Comparison of ENCODE assay signal across 7 cellular contexts in the genomic region with DNA sequence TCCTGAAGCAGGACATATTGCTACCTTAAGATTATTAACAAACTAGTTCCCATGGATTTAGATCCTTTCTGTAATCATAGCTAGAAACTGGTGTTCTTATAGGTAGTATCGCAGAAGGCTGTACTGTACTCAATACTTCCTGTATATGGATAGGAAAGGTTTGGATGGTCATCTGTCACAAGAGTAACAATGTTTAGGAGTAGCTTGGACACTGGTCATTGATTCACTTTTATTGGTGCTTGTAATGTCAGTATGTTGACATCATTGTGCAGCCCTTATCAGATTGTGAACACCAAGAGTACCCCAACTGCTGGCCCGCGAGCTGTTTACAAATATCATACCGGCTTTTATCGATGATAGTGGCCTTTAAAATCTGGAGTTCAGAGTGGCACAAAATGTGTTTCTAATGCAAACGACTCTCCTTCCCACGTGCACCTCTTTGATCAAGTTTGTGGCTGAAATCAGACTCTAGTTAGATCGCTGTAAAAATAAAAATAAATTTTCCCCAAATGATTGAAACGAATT. TPM values are rescaled to one million over a fixed set of nuclear protein-coding genes. Genes with fewer than 3 reads are reported as not detected.
DNase-seq lines count a peak whose midpoint lies in the region; ATAC-seq, FAIRE-seq and TF ChIP-seq lines count a peak whose summit lies in the region.

No MANE protein-coding gene starts in this region.

- CTCF ChIA-PET in activated B cell treated with CpG ODN at 0.5 μM for 24 hours (lab: Charles Lee), result no interaction called here

- ATAC-seq in activated B cell treated with CpG ODN at 0.5 μM for 24 hours (ENCODE audit: low read depth), result no peak
- no peak for ATAC-seq in stimulated activated memory B cell treated with anti-CD40 and anti-IgM and Interleukin-4, amounts not matched to agents 10 μg/mL and 1 μg/mL and 100 μg/mL, for 72 hours
- ATAC-seq in GM19035 (IDR thresholded peaks at IDR 0.05; ENCODE audit: unreplicated experiment), result no peak

- H3K27ac ChIP-seq in hepatocyte, result no peak overlapping the region

- H3K4me1 Mint-ChIP-seq in HFFc6 (ENCODE audit: low read depth) (peaks cover 36% of the 10 kb centered on the region), activated B cell treated with CpG ODN at 0.5 μM for 24 hours (peaks cover 35% of the 10 kb centered on the region)
- H3K4me1 Mint-ChIP-seq in stimulated activated memory B cell treated with anti-CD40 and anti-IgM and Interleukin-4, amounts not matched to agents 10 μg/mL and 1 μg/mL and 100 μg/mL, for 72 hours, result peaks cover 29% of the 10 kb centered on the region

- no peaks in the 10 kb centered on the region for H3K27me3 ChIP-seq in hepatocyte

- H3K4me3 Mint-ChIP-seq in HFFc6 (peak overlapping the region; percentile 92), activated B cell treated with CpG ODN at 0.5 μM for 24 hours (peak overlapping the region; percentile 92)
- peak overlapping the region; percentile 87 for H3K4me3 Mint-ChIP-seq in stimulated activated memory B cell treated with anti-CD40 and anti-IgM and Interleukin-4, amounts not matched to agents 10 μg/mL and 1 μg/mL and 100 μg/mL, for 72 hours

- H3K9me3 Mint-ChIP-seq in HFFc6 (no peaks in the 10 kb centered on the region), activated B cell treated with CpG ODN at 0.5 μM for 24 hours (no peaks in the 10 kb centered on the region)
- no peaks in the 10 kb centered on the region for H3K9me3 Mint-ChIP-seq in stimulated activated memory B cell treated with anti-CD40 and anti-IgM and Interleukin-4, amounts not matched to agents 10 μg/mL and 1 μg/mL and 100 μg/mL, for 72 hours

- no peaks in the 10 kb centered on the region for H3K9me3 ChIP-seq in hepatocyte (ENCODE audit: low read depth)

- POLR2A ChIA-PET in activated B cell treated with CpG ODN at 0.5 μM for 24 hours (lab: Charles Lee), result interaction anchor here (1.3 to 3.2 kb wide), 2 partner anchors 31 to 68 kb away, joined by 6 to 15 read pairs; partner anchors contain the start of gene RNF6

- H3K36me3 ChIP-seq in hepatocyte (replicated peaks; ENCODE audit: insufficient read depth, low read depth), result no peaks in the 10 kb centered on the region

- TF ChIP-seq CTCF in HFFc6 (IDR thresholded peaks at IDR 0.05), result no peak
- no peak for TF ChIP-seq CTCF in activated B cell treated with CpG ODN at 0.5 μM for 24 hours (IDR thresholded peaks at IDR 0.05)
- no peak for TF ChIP-seq CTCF in hepatocyte (IDR thresholded peaks at IDR 0.05; ENCODE audit: poor library complexity)

- H3K79me2 ChIP-seq in hepatocyte, result peaks cover 35% of the 10 kb centered on the region

- peaks cover 31% of the 10 kb centered on the region for H4K20me1 ChIP-seq in hepatocyte (ENCODE audit: insufficient read depth, poor library complexity, severe bottlenecking)

- H3K36me3 Mint-ChIP-seq in HFFc6 (ENCODE audit: low read depth) (no peaks in the 10 kb centered on the region), activated B cell treated with CpG ODN at 0.5 μM for 24 hours (ENCODE audit: low read depth) (peaks cover 7% of the 10 kb centered on the region)
- H3K36me3 Mint-ChIP-seq in stimulated activated memory B cell treated with anti-CD40 and anti-IgM and Interleukin-4, amounts not matched to agents 10 μg/mL and 1 μg/mL and 100 μg/mL, for 72 hours, result no peaks in the 10 kb centered on the region

- intact Hi-C loops in activated B cell treated with CpG ODN at 0.5 μM for 24 hours (cut with micrococcal nuclease), result loop anchor here (5.0 to 10.0 kb wide), 4 partner anchors 229 to 1201 kb away; partner anchors contain the start of genes MTIF3, MTMR6 and NUP58

- no peak overlapping the region for H3K4me3 ChIP-seq in hepatocyte

- FAIRE-seq in HTR-8/SVneo (lab: Jason Lieb, UNC), result no peak

- peaks cover 18% of the 10 kb centered on the region for H3K4me1 ChIP-seq in hepatocyte (ENCODE audit: insufficient read depth)

- peak overlapping the region; percentile 90 for H2AFZ ChIP-seq in hepatocyte

- DNase-seq in HFFc6 (no peak), activated B cell treated with CpG ODN at 0.5 μM for 24 hours (no peak), hepatocyte (ENCODE audit: low spot score) (no peak), HTR-8/SVneo (ENCODE audit: insufficient read length, low spot score) (no peak)
- DNase-seq in stimulated activated CD4-positive, alpha-beta T cell treated with anti-CD3 and anti-CD28 coated beads, Interleukin-2, amount 100 ng/mL, for 24 hours, result no peak

- H3K9me2 ChIP-seq in hepatocyte (replicated peaks; ENCODE audit: insufficient read depth), result no peaks in the 10 kb centered on the region

- H3K27me3 Mint-ChIP-seq in HFFc6 (ENCODE audit: insufficient read depth) (no peaks in the 10 kb centered on the region), activated B cell treated with CpG ODN at 0.5 μM for 24 hours (no peaks in the 10 kb centered on the region)
- no peaks in the 10 kb centered on the region for H3K27me3 Mint-ChIP-seq in stimulated activated memory B cell treated with anti-CD40 and anti-IgM and Interleukin-4, amounts not matched to agents 10 μg/mL and 1 μg/mL and 100 μg/mL, for 72 hours

- WGBS in hepatocyte (ENCODE audit: low lambda C conversion rate, missing lambda C conversion rate), result 49% methylated on average over 9 of the region's 9 CpGs

- H3K27ac Mint-ChIP-seq in HFFc6 (peak overlapping the region; percentile 82), activated B cell treated with CpG ODN at 0.5 μM for 24 hours (peak overlapping the region; percentile 88)
- peak overlapping the region; percentile 91 for H3K27ac Mint-ChIP-seq in stimulated activated memory B cell treated with anti-CD40 and anti-IgM and Interleukin-4, amounts not matched to agents 10 μg/mL and 1 μg/mL and 100 μg/mL, for 72 hours

- H3K4me2 ChIP-seq in hepatocyte, result peak overlapping the region; percentile 84

RNA-seq across cellular contexts. Expression of gene CDK8, which starts 0.6 kb away (rescaled TPM):
- total RNA-seq in HFFc6 (2021; fragmentation: NEBNext Ultra II Directional; extraction: Animal tissue kit (Norgen Biotek cat#: 25700)), result 10 to 100 TPM; 15.1 to 19.3 (median 17.4) TPM
- total RNA-seq in activated B cell treated with CpG ODN at 0.5 μM for 24 hours, result 10.9 and 12.8 TPM in 2 replicates
- 22.4 and 27.0 TPM in 2 replicates for total RNA-seq in hepatocyte
- polyA plus RNA-seq in hepatocyte, result 9.6 and 16.1 TPM in 2 replicates

RNA-seq across cellular contexts. Expression of gene RNF6, which starts 31.2 kb away (rescaled TPM):
- total RNA-seq in HFFc6 (2021; fragmentation: NEBNext Ultra II Directional; extraction: Animal tissue kit (Norgen Biotek cat#: 25700)), result 10 to 100 TPM; 47.6 to 51.7 (median 48.5) TPM
- total RNA-seq in activated B cell treated with CpG ODN at 0.5 μM for 24 hours (47.5 and 48.3 TPM in 2 replicates), hepatocyte (34.0 and 37.2 TPM in 2 replicates)
- polyA plus RNA-seq in hepatocyte, result 30.9 and 31.9 TPM in 2 replicates
